Comparison of ENCODE assay signal across 1 cellular context in genomic region chr20:39333211-39333610, GRCh38.
TF ChIP-seq lines count a peak whose summit lies in the region.

No MANE protein-coding gene starts in this region.

TF ChIP-seq in GM23338, 12 proteins besides CTCF, POLR2A, EP300 and RAD21 (continued from another document):
- TF ChIP-seq ZNF462 (CRISPR knock-in tag; IDR thresholded peaks at IDR 0.05) (no peak), EZH2 (IDR thresholded peaks at IDR 0.05; ENCODE audit: low read depth, unreplicated experiment) (no peak), STAT1 (IDR thresholded peaks at IDR 0.05; ENCODE audit: unreplicated experiment) (no peak), CREB1 (CRISPR knock-in tag; IDR thresholded peaks at IDR 0.05; ENCODE audit: low read depth) (no peak)
